In genomic region chr17:80045703-80046102, GRCh38 we compare ENCODE assay signal across 19 cellular contexts. TPM values are rescaled to one million over a fixed set of nuclear protein-coding genes. Genes with fewer than 3 reads are reported as not detected.
DNase-seq lines count a peak whose midpoint lies in the region; ATAC-seq and TF ChIP-seq lines count a peak whose summit lies in the region.
"Had no signal": no experiment of that assay in that cellular context is flagged by ENCODE, and none has a peak within 500 bp of the region (broad histone marks: within the 10 kb centered on the region; RNA-seq: fewer than 3 reads in every experiment).

No MANE protein-coding gene starts in this region.

- no peak overlapping the region for H3K27ac Mint-ChIP-seq in Caco-2 (ENCODE audit: unreplicated experiment)
- H3K27ac Mint-ChIP-seq: activated naive CD8-positive, alpha-beta T cell treated with anti-CD3 and anti-CD28 coated beads, Interleukin-2, amount 50 U/mL, for 24 hours; activated T-helper 2 cell treated with anti-CD3 and anti-CD28 coated beads, Interferon-gamma antibody, Interleukin-2, Interleukin-4, amounts not matched to agents 10 μg/mL and 5 μg/mL and 100 μg/mL, durations not matched to agents 14 hours and 24 hours and 36 hours; B cell; effector memory CD8-positive, alpha-beta T cell; naive thymus-derived CD4-positive, alpha-beta T cell had no signal

- no peaks in the 10 kb centered on the region for H3K4me1 Mint-ChIP-seq in Caco-2 (ENCODE audit: low read depth, unreplicated experiment)
- H3K4me1 Mint-ChIP-seq: activated naive CD8-positive, alpha-beta T cell treated with anti-CD3 and anti-CD28 coated beads, Interleukin-2, amount 50 U/mL, for 24 hours; B cell; naive thymus-derived CD4-positive, alpha-beta T cell had no signal

- no peaks in the 10 kb centered on the region for H3K36me3 ChIP-seq in body of pancreas (replicated peaks in 1 of 2; ENCODE audit: insufficient read depth in 1 of 2, low read depth in 2 of 2)
- no peaks in the 10 kb centered on the region for H3K36me3 ChIP-seq in gastrocnemius medialis
- peaks cover 60% of the 10 kb centered on the region for H3K36me3 ChIP-seq in WERI-Rb-1
- H3K36me3 ChIP-seq in Caco-2 (ENCODE audit: control insufficient read depth, insufficient read depth, low read length) = no peaks in the 10 kb centered on the region
- H3K36me3 ChIP-seq: ovary had no signal

- POLR2A ChIA-PET in Caco-2 (lab: Charles Lee) = interaction anchor here (0.6 kb wide), 1 partner anchor 8 kb away, joined by 4 read pairs; no protein-coding TSS in a partner anchor

- H3K27me3 Mint-ChIP-seq in Caco-2 (ENCODE audit: insufficient read depth, unreplicated experiment) = no peaks in the 10 kb centered on the region
- H3K27me3 Mint-ChIP-seq: activated naive CD8-positive, alpha-beta T cell treated with anti-CD3 and anti-CD28 coated beads, Interleukin-2, amount 50 U/mL, for 24 hours had no signal

- no TSS peak for BruUV-seq in Caco-2 (replicated peaks; lab: Mats Ljungman, UMichigan)

- DNase-seq in NCI-H1436 (lab: John Stamatoyannopoulos, UW) = peak; percentile 41
- no peak for DNase-seq in NCI-H1436 treated with DMSO at 0.1 percent for 48 hours (lab: John Stamatoyannopoulos, UW)
- DNase-seq in NCI-H345 treated with DMSO at 0.1 percent for 48 hours (lab: John Stamatoyannopoulos, UW; ENCODE audit: unreplicated experiment) = peak; percentile 91
- peak; percentile 55 to 71 (median 62) for DNase-seq in body of pancreas
- no peak for DNase-seq in gastrocnemius medialis
- no peak for DNase-seq in iPS-NIHi7 (ENCODE audit: extremely low spot score)
- no peak for DNase-seq in WERI-Rb-1
- no peak for DNase-seq in Caco-2
- DNase-seq: activated CD4-positive, alpha-beta T cell treated with anti-CD3 and anti-CD28 coated beads for 4 hours; activated naive CD8-positive, alpha-beta T cell treated with anti-CD3 and anti-CD28 coated beads, Interleukin-2, amount 50 U/mL, for 24 hours; effector memory CD8-positive, alpha-beta T cell; naive thymus-derived CD4-positive, alpha-beta T cell; ovary; sigmoid colon; SW 1271 had no signal

- no peaks in the 10 kb centered on the region for H3K9me3 ChIP-seq in body of pancreas
- H3K9me3 ChIP-seq in gastrocnemius medialis = no peaks in the 10 kb centered on the region
- no peaks in the 10 kb centered on the region for H3K9me3 ChIP-seq in WERI-Rb-1 (ENCODE audit: severe bottlenecking)
- no peaks in the 10 kb centered on the region for H3K9me3 ChIP-seq in Caco-2
- H3K9me3 ChIP-seq: esophagus muscularis mucosa, ovary, sigmoid colon had no signal

- in situ Hi-C loops in gastrocnemius medialis (cut with MboI; ENCODE audit: low sequenced_read_pairs in 4 of 4) = no loop called here

- TF ChIP-seq CTCF in body of pancreas (IDR thresholded peaks at IDR 0.05) = no peak
- TF ChIP-seq CTCF in gastrocnemius medialis (IDR thresholded peaks at IDR 0.05 in 4 of 5, conservative IDR thresholded peaks at IDR 0.05 in 1 of 5) = no peak
- TF ChIP-seq CTCF in WERI-Rb-1 (IDR thresholded peaks at IDR 0.05; ENCODE audit: low read depth, low read length) = no peak
- TF ChIP-seq CTCF in Caco-2 (IDR thresholded peaks at IDR 0.05; ENCODE audit: insufficient read depth in 1 of 2, low read depth in 1 of 2, low read length in 1 of 2, severe bottlenecking in 1 of 2, unreplicated experiment in 1 of 2) = no peak

- intact Hi-C loops in body of pancreas (cut with DNase I) = no loop called here
- intact Hi-C loops in gastrocnemius medialis (cut with DNase I; ENCODE audit: low total_unique reads) = no loop called here
- intact Hi-C loops in Caco-2 (cut with micrococcal nuclease; ENCODE audit: unreplicated experiment) = no loop called here

- TF ChIP-seq POLR2A in body of pancreas (IDR thresholded peaks at IDR 0.05) (no peak), gastrocnemius medialis (IDR thresholded peaks at IDR 0.05) (no peak)

- CTCF ChIA-PET in Caco-2 (lab: Charles Lee) = interaction anchor here (1.2 kb wide), 1 partner anchor 52 kb away, joined by 3 read pairs; no protein-coding TSS in a partner anchor

- WGBS in body of pancreas, 2 donors = 13 to 17% methylated on average over 4 of the region's 4 CpGs

- H3K4me1 ChIP-seq in body of pancreas = peaks cover 13% of the 10 kb centered on the region
- no peaks in the 10 kb centered on the region for H3K4me1 ChIP-seq in gastrocnemius medialis
- no peaks in the 10 kb centered on the region for H3K4me1 ChIP-seq in Caco-2
- H3K4me1 ChIP-seq: esophagus muscularis mucosa, sigmoid colon had no signal

- H3K27ac ChIP-seq in body of pancreas (no peak overlapping the region), gastrocnemius medialis (no peak overlapping the region), WERI-Rb-1 (no peak overlapping the region)
- H3K27ac ChIP-seq: esophagus muscularis mucosa, KMS-11, ovary, sigmoid colon had no signal

- no peak overlapping the region for H3K4me3 Mint-ChIP-seq in Caco-2 (ENCODE audit: unreplicated experiment)
- H3K4me3 Mint-ChIP-seq: activated naive CD8-positive, alpha-beta T cell treated with anti-CD3 and anti-CD28 coated beads, Interleukin-2, amount 50 U/mL, for 24 hours; B cell; effector memory CD8-positive, alpha-beta T cell; naive thymus-derived CD4-positive, alpha-beta T cell had no signal

- H3K4me3 ChIP-seq in body of pancreas = no peak overlapping the region
- no peak overlapping the region for H3K4me3 ChIP-seq in gastrocnemius medialis
- H3K4me3 ChIP-seq in WERI-Rb-1 (ENCODE audit: low read depth, low read length) = no peak overlapping the region
- H3K4me3 ChIP-seq in Caco-2 (ENCODE audit: low read depth, low read length) = no peak overlapping the region
- H3K4me3 ChIP-seq: esophagus muscularis mucosa, ovary, sigmoid colon had no signal

- no peaks in the 10 kb centered on the region for H3K27me3 ChIP-seq in body of pancreas
- no peaks in the 10 kb centered on the region for H3K27me3 ChIP-seq in gastrocnemius medialis
- no peaks in the 10 kb centered on the region for H3K27me3 ChIP-seq in WERI-Rb-1 (ENCODE audit: insufficient read depth, low read depth, severe bottlenecking)
- H3K27me3 ChIP-seq in Caco-2 (replicated peaks; ENCODE audit: control insufficient read depth, insufficient read depth, low read length) = no peaks in the 10 kb centered on the region
- H3K27me3 ChIP-seq: esophagus muscularis mucosa, ovary, sigmoid colon had no signal

- no peaks in the 10 kb centered on the region for H3K9me3 Mint-ChIP-seq in Caco-2 (ENCODE audit: unreplicated experiment)
- H3K9me3 Mint-ChIP-seq: activated naive CD8-positive, alpha-beta T cell treated with anti-CD3 and anti-CD28 coated beads, Interleukin-2, amount 50 U/mL, for 24 hours; activated T-helper 2 cell treated with anti-CD3 and anti-CD28 coated beads, Interferon-gamma antibody, Interleukin-2, Interleukin-4, amounts not matched to agents 10 μg/mL and 5 μg/mL and 100 μg/mL, durations not matched to agents 14 hours and 24 hours and 36 hours; effector memory CD8-positive, alpha-beta T cell; naive thymus-derived CD4-positive, alpha-beta T cell had no signal

- ATAC-seq in body of pancreas = peak; percentile 79
- ATAC-seq in gastrocnemius medialis = no peak
- ATAC-seq: activated naive CD8-positive, alpha-beta T cell treated with anti-CD3 and anti-CD28 coated beads, Interleukin-2, amount 50 U/mL, for 24 hours; effector memory CD8-positive, alpha-beta T cell; naive thymus-derived CD4-positive, alpha-beta T cell had no signal

- no peaks in the 10 kb centered on the region for H3K36me3 Mint-ChIP-seq in Caco-2 (ENCODE audit: insufficient read depth, unreplicated experiment)

RNA-seq across cellular contexts. Expression of gene CCDC40, which starts 9.3 kb away (rescaled TPM):
- 10 to 100 TPM in 1 of 2 donors, 1 to 10 TPM in 1; 2.9 to 13.5 TPM for total RNA-seq in body of pancreas
- 1 to 10 TPM in 2 of 4 donors, under 1 TPM in 2; 0.18 to 2.1 (median 1.1) TPM for total RNA-seq in gastrocnemius medialis
- total RNA-seq in Caco-2 (2022) = 3.7 and 3.9 TPM in 2 replicates
- total RNA-seq: activated T-helper 2 cell treated with anti-CD3 and anti-CD28 coated beads, Interferon-gamma antibody, Interleukin-2, Interleukin-4, amounts not matched to agents 10 μg/mL and 5 μg/mL and 100 μg/mL, durations not matched to agents 14 hours and 24 hours and 36 hours had no signal

RNA-seq across cellular contexts. Expression of gene TBC1D16, which starts 10.0 kb away (rescaled TPM):
- total RNA-seq in body of pancreas = 10 to 100 TPM; 21.0 to 37.2 TPM
- 1 to 10 TPM; 5.8 to 8.1 (median 7.0) TPM for total RNA-seq in gastrocnemius medialis
- 48.1 and 55.4 TPM in 2 replicates for total RNA-seq in Caco-2 (2022)

RNA-seq across cellular contexts. Expression of gene GAA, which starts 55.7 kb away (rescaled TPM):
- total RNA-seq in body of pancreas (10 to 100 TPM; 63.0 to 93.9 TPM), gastrocnemius medialis (10 to 100 TPM; 39.2 to 72.3 (median 70.1) TPM), Caco-2 (2022) (42.4 and 44.6 TPM in 2 replicates)

Comparison
In these comparisons a context has a peak if more than half of its experiments do, and no peak if none do; other contexts are left out.
1. DNase-seq: peak in NCI-H1436 (single experiment), NCI-H345 treated with DMSO at 0.1 percent for 48 hours (single experiment) and body of pancreas (4 of 4); none in NCI-H1436 treated with DMSO at 0.1 percent for 48 hours (single experiment), gastrocnemius medialis (0 of 2), iPS-NIHi7 (single experiment), WERI-Rb-1 (single experiment) and Caco-2 (0 of 2).